ENCODE assay signal across 16 cellular contexts in the genomic region with DNA sequence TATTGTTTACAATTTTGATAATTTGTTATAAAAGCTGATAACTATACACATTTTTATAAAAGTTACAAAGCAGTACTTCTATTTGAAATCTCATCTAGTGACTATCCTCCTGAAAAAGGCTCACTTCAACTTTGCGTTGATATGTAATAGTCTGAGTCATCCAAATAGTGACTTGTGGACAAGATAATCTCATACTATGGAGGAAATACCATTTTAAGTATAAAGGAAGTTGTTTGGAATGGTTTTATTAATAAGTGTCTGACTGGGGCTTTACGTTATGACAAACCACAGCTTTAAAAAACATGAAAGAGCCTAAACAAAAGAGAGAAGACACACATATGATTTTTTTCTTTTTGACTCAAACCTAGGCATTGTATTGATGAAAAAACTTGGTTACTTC.
DNase-seq lines count a peak whose midpoint lies in the region; ATAC-seq and TF ChIP-seq lines count a peak whose summit lies in the region.
"Had no signal": no experiment of that assay in that cellular context is flagged by ENCODE, and none has a peak within 500 bp of the region (broad histone marks: within the 10 kb centered on the region; RNA-seq: fewer than 3 reads in every experiment).

No MANE protein-coding gene starts in this region.

- TF ChIP-seq CTCF in fibroblast of the aortic adventitia (IDR thresholded peaks at IDR 0.05; ENCODE audit: insufficient read depth, low read length) (no peak), sigmoid colon (IDR thresholded peaks at IDR 0.05) (no peak), vagina (IDR thresholded peaks at IDR 0.05) (no peak)

- H3K9me3 ChIP-seq in SK-N-MC (ENCODE audit: low read depth, low read length) (no peaks in the 10 kb centered on the region; the same call in 1 of the 2 replicates), sigmoid colon (no peaks in the 10 kb centered on the region), vagina (no peaks in the 10 kb centered on the region)

- DNase-seq in COLO829 (ENCODE audit: low spot score) (peak; percentile 22), SK-N-MC (ENCODE audit: low read depth, low spot score) (peak; percentile 40), fibroblast of the aortic adventitia (ENCODE audit: low read depth) (peak; percentile 25), iPS-NIHi7 (ENCODE audit: extremely low spot score) (no peak), UCSD-AML1 (lab: John Stamatoyannopoulos, UW; ENCODE audit: unreplicated experiment) (no peak), sigmoid colon (no peak), vagina (ENCODE audit: extremely low spot score in 2 of 2) (no peak)
- DNase-seq: activated naive CD4-positive, alpha-beta T cell treated with anti-CD3 and anti-CD28 coated beads for 36 hours; central memory CD4-positive, alpha-beta T cell; hippocampal formation; NK-92 treated with Interleukin-12 subunit alpha and Interleukin-12 subunit beta, amount 100 ng/mL, for 24 hours; stimulated activated CD4-positive, alpha-beta T cell treated with anti-CD3 and anti-CD28 coated beads, Interleukin-2, amount 100 ng/mL, for 24 hours; stimulated activated CD8-positive, alpha-beta memory T cell treated with anti-CD3 and anti-CD28 coated beads, Interleukin-4, amount 100 ng/mL, for 48 hours; trophoblast cell; WERI-Rb-1 had no signal

- ATAC-seq in HG02973 (IDR thresholded peaks at IDR 0.05; ENCODE audit: unreplicated experiment), result peak; percentile 70

- no peak for TF ChIP-seq EP300 in sigmoid colon (IDR thresholded peaks at IDR 0.05)

- H3K9ac ChIP-seq in SK-N-MC (ENCODE audit: insufficient read length), result peak overlapping the region; percentile 7

- WGBS in sigmoid colon, 2 donors, result 54 to 66% methylated on average over 2 of the region's 2 CpGs

- H3K36me3 ChIP-seq in SK-N-MC (ENCODE audit: insufficient read depth, low read length) (peaks cover 3% of the 10 kb centered on the region; the same call in 1 of the 2 replicates), sigmoid colon (no peaks in the 10 kb centered on the region), vagina (no peaks in the 10 kb centered on the region)
- H3K36me3 ChIP-seq: WERI-Rb-1 had no signal

- intact Hi-C loops in sigmoid colon (cut with DNase I) (no loop called here), vagina (cut with DNase I) (no loop called here)

- H3K4me1 ChIP-seq in sigmoid colon (no peaks in the 10 kb centered on the region), vagina (no peaks in the 10 kb centered on the region)

- H3K27ac ChIP-seq in SK-N-MC (peak overlapping the region; percentile 72), sigmoid colon (no peak overlapping the region), vagina (no peak overlapping the region)
- H3K27ac ChIP-seq: WERI-Rb-1 had no signal

- H3K27me3 ChIP-seq in sigmoid colon (no peaks in the 10 kb centered on the region), vagina (no peaks in the 10 kb centered on the region)

- TF ChIP-seq POLR2A in sigmoid colon (IDR thresholded peaks at IDR 0.05), result no peak
- no peak for TF ChIP-seq POLR2A in vagina (IDR thresholded peaks at IDR 0.05)

- peak overlapping the region; percentile 22 for H3K4me3 ChIP-seq in SK-N-MC
- H3K4me3 ChIP-seq in fibroblast of the aortic adventitia (ENCODE audit: low read depth, low read length), result no peak overlapping the region
- no peak overlapping the region for H3K4me3 ChIP-seq in sigmoid colon
- no peak overlapping the region for H3K4me3 ChIP-seq in vagina

Comparison
In these comparisons a context has a peak if more than half of its experiments do, and no peak if none do; other contexts are left out.
1. DNase-seq: peak in COLO829 (single experiment), SK-N-MC (single experiment) and fibroblast of the aortic adventitia (single experiment); none in iPS-NIHi7 (single experiment), UCSD-AML1 (single experiment), sigmoid colon (single experiment) and vagina (0 of 2).